In the genomic region with DNA sequence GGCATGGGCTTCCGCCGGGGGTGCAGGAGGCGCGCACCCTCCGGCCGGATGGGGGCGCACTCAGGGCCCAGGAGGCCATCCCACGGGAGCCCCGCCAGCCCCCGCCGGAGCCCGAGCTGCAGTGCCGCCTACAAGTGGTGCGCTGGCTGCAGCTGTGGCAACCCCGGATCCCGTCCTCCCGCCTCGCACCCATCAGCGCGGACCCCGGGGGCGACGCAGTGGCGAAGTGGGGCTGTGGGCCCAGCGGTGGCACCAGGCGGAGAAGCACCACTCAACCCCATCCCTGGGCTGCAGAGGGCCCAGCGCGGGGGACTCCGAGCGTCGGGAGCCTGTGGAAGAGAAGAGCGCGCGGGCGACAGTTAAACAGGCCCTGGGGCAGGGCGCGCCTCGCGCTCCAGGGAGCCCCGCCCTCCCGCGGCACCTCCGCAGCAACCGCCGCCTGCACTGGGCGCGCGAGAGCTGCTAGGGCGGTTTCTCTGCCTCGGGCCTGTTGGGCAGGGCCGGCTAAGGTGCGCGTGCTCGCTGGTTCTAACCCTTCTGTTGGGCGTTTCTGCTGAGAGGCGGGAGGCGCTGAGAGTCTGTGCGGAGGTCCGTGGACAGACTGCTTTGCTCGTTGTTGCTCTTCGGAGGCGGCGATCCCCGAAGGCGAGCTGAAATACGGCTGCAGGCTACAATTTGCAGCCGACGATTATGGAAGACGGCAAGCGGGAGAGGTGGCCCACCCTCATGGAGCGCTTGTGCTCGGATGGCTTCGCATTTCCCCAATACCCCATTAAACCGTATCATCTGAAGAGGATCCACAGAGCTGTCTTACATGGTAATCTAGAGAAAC, we compare ENCODE assay signal across 8 cellular contexts. TPM values are rescaled to one million over a fixed set of nuclear protein-coding genes. Genes with fewer than 3 reads are reported as not detected.
DNase-seq lines count a peak whose midpoint lies in the region; ATAC-seq and TF ChIP-seq lines count a peak whose summit lies in the region.
"Not testable (repeated sequence)": the region's sequence is repeated elsewhere in the genome, so short reads cannot be mapped to it uniquely, and the experiment has no call there.

A gene (plus strand): TSS at position 104 of the 832 bp plus-strand sequence. CDS start 587 bp downstream, at position 691.

- H3K4me3 ChIP-seq in DND-41 (ENCODE audit: low read depth in 1 of 2, low read length in 2 of 2) = peak within 1 kb of the TSS; percentile 56 to 83; a peak in 3 of 4 replicates
- H3K4me3 ChIP-seq in ascending aorta = peak within 1 kb of the TSS; percentile 67 to 79
- peak within 1 kb of the TSS; percentile 78 for H3K4me3 ChIP-seq in neuron (ENCODE audit: low read length)

- TF ChIP-seq CTCF in DND-41 (IDR thresholded peaks at IDR 0.05; ENCODE audit: borderline replicate concordance, extremely low read depth, low read length, poor library complexity, severe bottlenecking) = peak; percentile 64
- TF ChIP-seq CTCF in ascending aorta (IDR thresholded peaks at IDR 0.05) = peak; percentile 47 to 68 (median 65)

- ATAC-seq in DND-41 (ENCODE audit: insufficient read depth, low read depth) = peak; percentile 95
- ATAC-seq in GM21390 (IDR thresholded peaks at IDR 0.05; ENCODE audit: unreplicated experiment) = peak; percentile 91
- ATAC-seq in HG03520 (IDR thresholded peaks at IDR 0.05; ENCODE audit: unreplicated experiment) = peak; percentile 90
- peak; percentile 95 for ATAC-seq in Right ventricle myocardium inferior

- H2AFZ ChIP-seq in DND-41 (ENCODE audit: low read depth, low read length) (peak within 1 kb of the TSS; percentile 100), neuron (ENCODE audit: low read depth, low read length) (peak within 1 kb of the TSS; percentile 98)

- intact Hi-C loops in T-helper 2 cell treated with Interferon-gamma antibody and Interleukin-4, amounts not matched to agents 100 ng/mL and 5 ng/mL, for 36 hours (cut with micrococcal nuclease) = loop anchor here (2.0 kb wide), 2 partner anchors 150 to 352 kb away; a partner anchor contains a TSS
- intact Hi-C loops in ascending aorta (cut with DNase I) (loop anchor here (2.0 to 5.0 kb wide), 3 partner anchors 100 to 351 kb away; a partner anchor contains a TSS), Right ventricle myocardium inferior (cut with DNase I) (loop anchor here (5.0 kb wide), 1 partner anchor 101 kb away; no protein-coding TSS in a partner anchor)

- peak within 1 kb of the TSS; percentile 94 for H3K27ac ChIP-seq in DND-41 (ENCODE audit: low read length)
- H3K27ac ChIP-seq in ascending aorta = peak within 1 kb of the TSS; percentile 86

- H3K9ac ChIP-seq in DND-41 (ENCODE audit: low read depth, low read length) = peak within 1 kb of the TSS; percentile 92

- not testable (repeated sequence) for H3K9me3 ChIP-seq in DND-41 (ENCODE audit: insufficient read depth, low read length, severe bottlenecking); ascending aorta; neuron (ENCODE audit: low read length)

- not testable (repeated sequence) for H3K4me1 ChIP-seq in DND-41 (ENCODE audit: insufficient read depth, low read length); ascending aorta; neuron (ENCODE audit: insufficient read depth, low read length)

- H3K79me2 ChIP-seq in DND-41 (ENCODE audit: insufficient read depth, low read length) = peaks cover 19% of the 10 kb centered on the region

- H4K20me1 ChIP-seq in DND-41 (ENCODE audit: insufficient read depth, low read length) = not testable (repeated sequence)

- DNase-seq in DND-41 = peak; percentile 90
- peak in 1 of 2 donors; percentile 88 for DNase-seq in ascending aorta (ENCODE audit: low spot score in 2 of 2)
- DNase-seq in Right ventricle myocardium inferior (ENCODE audit: missing footprints) = peak; percentile 93
- DNase-seq in stimulated activated CD8-positive, alpha-beta memory T cell treated with anti-CD3 and anti-CD28 coated beads, Interleukin-7, amount 100 ng/mL, for 4 hours (ENCODE audit: low read depth in 2 of 2) = peak; percentile 68 to 84

- H3K27me3 ChIP-seq in DND-41 (ENCODE audit: insufficient read depth, low read length, poor library complexity); ascending aorta; neuron (ENCODE audit: insufficient read depth, low read length): not testable (repeated sequence)

- H3K36me3 ChIP-seq in DND-41 (ENCODE audit: insufficient read depth, low read length); ascending aorta; neuron (ENCODE audit: insufficient read depth, low read length): not testable (repeated sequence)

- H3K4me2 ChIP-seq in DND-41 (ENCODE audit: insufficient read depth, low read length) = peak within 1 kb of the TSS; percentile 98

RNA-seq across cellular contexts. Expression of the gene that starts here (rescaled TPM):
- 64.9 and 66.5 TPM in 2 replicates for total RNA-seq in T-helper 2 cell treated with Interferon-gamma antibody and Interleukin-4, amounts not matched to agents 100 ng/mL and 5 ng/mL, for 36 hours
- total RNA-seq in ascending aorta = 20.1 TPM
- total RNA-seq in Right ventricle myocardium inferior = 5.6 TPM
